ENCODE assay signal across 9 cellular contexts in the genomic region with DNA sequence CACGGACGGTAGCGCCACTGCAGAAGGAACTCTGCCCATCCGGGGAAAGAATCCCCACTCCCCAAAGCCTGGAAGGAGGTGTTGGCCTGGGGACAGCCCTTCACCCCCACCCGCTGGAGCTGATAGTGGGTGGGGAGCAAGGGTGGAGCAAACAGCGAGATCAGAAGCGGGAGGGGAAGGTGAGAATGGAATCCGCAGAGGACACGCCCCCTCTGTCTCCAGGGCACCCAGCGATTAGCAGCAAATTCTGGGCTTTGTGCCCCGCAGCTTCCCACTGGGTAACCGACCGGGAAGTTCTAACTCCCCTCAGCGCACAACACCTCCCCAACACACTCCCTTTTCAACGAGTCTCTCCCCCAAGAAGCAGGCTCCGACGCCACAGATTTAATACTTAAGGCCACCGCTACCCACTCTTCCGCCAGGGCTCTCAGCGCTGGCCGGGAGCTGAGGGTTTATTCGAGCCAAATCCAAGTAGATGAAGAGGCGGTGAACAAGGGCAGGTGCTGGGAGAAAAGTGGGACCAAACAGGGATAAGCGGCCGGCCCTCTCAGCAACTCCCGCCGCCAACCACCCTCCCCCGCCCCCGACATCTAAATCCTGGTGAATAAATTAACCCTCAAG. TPM values are rescaled to one million over a fixed set of nuclear protein-coding genes. Genes with fewer than 3 reads are reported as not detected.
DNase-seq lines count a peak whose midpoint lies in the region; ATAC-seq, FAIRE-seq and TF ChIP-seq lines count a peak whose summit lies in the region.
"Had no signal": no experiment of that assay in that cellular context is flagged by ENCODE, and none has a peak within 500 bp of the region (broad histone marks: within the 10 kb centered on the region; RNA-seq: fewer than 3 reads in every experiment).

No MANE protein-coding gene starts in this region.

- H3K27me3 Mint-ChIP-seq in mesothelial cell of epicardium (ENCODE audit: low read depth): no peaks in the 10 kb centered on the region

- H3K27me3 ChIP-seq in BE2C (peaks cover 8% of the 10 kb centered on the region), SJSA1 (replicated peaks) (no peaks in the 10 kb centered on the region), H1 (replicated peaks in 1 of 4; ENCODE audit: control insufficient read depth in 3 of 4, extremely low read depth in 1 of 4, insufficient read depth in 3 of 4, low read length in 3 of 4) (no peaks in the 10 kb centered on the region; a peak in 1 of 7 replicates), uterus (no peaks in the 10 kb centered on the region)

- H3K4me1 Mint-ChIP-seq in mesothelial cell of epicardium: peaks cover 23% of the 10 kb centered on the region

- no peak for TF ChIP-seq EP300 in H1 (IDR thresholded peaks at IDR 0.05; ENCODE audit: borderline replicate concordance in 1 of 2, low read depth in 2 of 2, low read length in 2 of 2)

- H3K9me3 Mint-ChIP-seq in mesothelial cell of epicardium: no peaks in the 10 kb centered on the region

- intact Hi-C loops in uterus (cut with DNase I; ENCODE audit: low total_unique reads): no loop called here

- peak overlapping the region; percentile 48 for H3K18ac ChIP-seq in H1 (ENCODE audit: extremely low read depth, low read length)

- no peak for ATAC-seq in HG02981 (IDR thresholded peaks at IDR 0.05; ENCODE audit: unreplicated experiment)
- no peak for ATAC-seq in HG03521 (IDR thresholded peaks at IDR 0.05; ENCODE audit: unreplicated experiment)

- H3K36me3 Mint-ChIP-seq in mesothelial cell of epicardium: peaks cover 1% of the 10 kb centered on the region

- H4K8ac ChIP-seq in H1 (ENCODE audit: extremely low read depth, insufficient read depth, low read length): no peak overlapping the region; the same call in 1 of the 2 replicates

- H2BK15ac ChIP-seq in H1 (ENCODE audit: low read length): no peak overlapping the region

- H2AK5ac ChIP-seq in H1 (ENCODE audit: low read depth, low read length): peak overlapping the region; percentile 47; the same call in 1 of the 2 replicates

- no peak overlapping the region for H4K91ac ChIP-seq in H1 (replicated peaks; ENCODE audit: insufficient read length, low read length)

- peaks cover 18% of the 10 kb centered on the region; the same call in 1 of the 2 replicates for H3K23me2 ChIP-seq in H1 (ENCODE audit: low read depth, low read length)

- no peak overlapping the region for H2BK20ac ChIP-seq in H1 (ENCODE audit: low read length)

- H3K14ac ChIP-seq in H1 (ENCODE audit: insufficient read length): no peak overlapping the region

- peak; percentile 52 for FAIRE-seq in H1 (lab: Jason Lieb, UNC)

- H3K36me3 ChIP-seq in BE2C (no peaks in the 10 kb centered on the region; the same call in 1 of the 2 replicates), SJSA1 (peaks cover 16% of the 10 kb centered on the region), H1 (ENCODE audit: control insufficient read depth in 2 of 4, insufficient read depth in 4 of 4, low read length in 3 of 4) (no peaks in the 10 kb centered on the region), uterus (no peaks in the 10 kb centered on the region)

- H3K27ac ChIP-seq in SJSA1 (no peak overlapping the region), H1 (ENCODE audit: low read depth, low read length) (no peak overlapping the region), uterus (peak overlapping the region; percentile 79 to 80)
- H3K27ac ChIP-seq: KMS-11 had no signal

- H3K79me2 ChIP-seq in H1 (ENCODE audit: control insufficient read depth in 1 of 2, insufficient read depth in 2 of 2, low read length in 2 of 2): peaks cover 6 to 46% of the 10 kb centered on the region in 2 experiments; a peak in 3 of 4 replicates

- TF ChIP-seq POLR2A in H1 (IDR thresholded peaks at IDR 0.05; ENCODE audit: control extremely low read depth in 1 of 2, low read depth in 2 of 2, low read length in 2 of 2): no peak
- TF ChIP-seq POLR2A in uterus (IDR thresholded peaks at IDR 0.05): peak; percentile 10 to 39

- H2BK5ac ChIP-seq in H1 (ENCODE audit: low read depth, low read length): peak overlapping the region; percentile 77; the same call in 1 of the 2 replicates

- no peak overlapping the region for H2BK120ac ChIP-seq in H1 (replicated peaks; ENCODE audit: low read depth, low read length)

- H3K56ac ChIP-seq in H1 (replicated peaks; ENCODE audit: insufficient read length, low read depth, low read length): no peak overlapping the region

- H3K4me1 ChIP-seq in BE2C: no peaks in the 10 kb centered on the region
- H3K4me1 ChIP-seq in SJSA1 (replicated peaks): peaks cover 45% of the 10 kb centered on the region
- peaks cover 10 to 27% (median 16%) of the 10 kb centered on the region in 4 experiments for H3K4me1 ChIP-seq in H1 (replicated peaks in 1 of 4; ENCODE audit: control insufficient read depth in 3 of 4, insufficient read depth in 4 of 4, low read length in 3 of 4)
- peaks cover 0 to 24% of the 10 kb centered on the region in 2 donors for H3K4me1 ChIP-seq in uterus

- DNase-seq in BE2C (no peak), HEK293T (ENCODE audit: extremely low spot score) (peak; percentile 20), SJSA1 (ENCODE audit: low read depth in 1 of 2, low spot score in 2 of 2) (peak in 1 of 2 experiments; percentile 15), H1 (ENCODE audit: low read depth in 1 of 2, low spot score in 2 of 2) (peak in 1 of 2 experiments; percentile 73), mesothelial cell of epicardium (ENCODE audit: low spot score in 2 of 2, unreplicated experiment in 2 of 2) (peak in 1 of 2 experiments; percentile 55), uterus (peak; percentile 58 to 62)

- no peak overlapping the region for H2AFZ ChIP-seq in H1 (ENCODE audit: low read length)

- CTCF ChIA-PET in HEK293T (lab: Yijun Ruan, JAX): interaction anchor here (0.6 kb wide), 1 partner anchor 15 kb away, joined by 3 read pairs; no protein-coding TSS in a partner anchor
- CTCF ChIA-PET in H1 (lab: Charles Lee; ENCODE audit: partially characterized antibody): interaction anchor here (0.8 to 1.6 kb wide), 7 partner anchors 10 to 112 kb away, joined by 3 to 7 read pairs (median 3); a partner anchor contains a TSS

- H3K4me2 ChIP-seq in H1 (ENCODE audit: insufficient read depth in 1 of 2, low read depth in 2 of 2, low read length in 2 of 2): peak overlapping the region; percentile 81 to 90

- H4K5ac ChIP-seq in H1 (ENCODE audit: insufficient read length, low read depth, low read length): peak overlapping the region; percentile 48

- no peaks in the 10 kb centered on the region for H3K9me3 ChIP-seq in BE2C
- no peaks in the 10 kb centered on the region for H3K9me3 ChIP-seq in SJSA1 (replicated peaks)
- H3K9me3 ChIP-seq in H1 (ENCODE audit: insufficient read depth in 2 of 2, low read depth in 1 of 2, low read length in 1 of 2): no peaks in the 10 kb centered on the region
- no peaks in the 10 kb centered on the region for H3K9me3 ChIP-seq in uterus

- POLR2A ChIA-PET in HEK293T (lab: Yijun Ruan, JAX): interaction anchor here (1.0 kb wide), 1 partner anchor 70 kb away, joined by 3 read pairs; a partner anchor contains a TSS
- POLR2A ChIA-PET in H1 (lab: Charles Lee; ENCODE audit: partially characterized antibody): interaction anchor here (0.7 to 14.7 kb wide), 12 partner anchors 9 to 83 kb away, joined by 3 to 200 read pairs (median 4); a partner anchor contains a TSS

- H3K4me3 Mint-ChIP-seq in mesothelial cell of epicardium: peak overlapping the region; percentile 77

- no peak overlapping the region for H3K23ac ChIP-seq in H1 (ENCODE audit: insufficient read length)

- TF ChIP-seq RAD21 in H1 (IDR thresholded peaks at IDR 0.05 in 1 of 2, conservative IDR thresholded peaks at IDR 0.05 in 1 of 2; ENCODE audit: low read depth in 2 of 2, low read length in 2 of 2): no peak

- H3K9ac ChIP-seq in H1 (replicated peaks in 1 of 4; ENCODE audit: extremely low read depth in 1 of 4, low read depth in 3 of 4, low read length in 3 of 4): peak overlapping the region in 3 of 4 experiments; percentile 58 to 69 (median 61); a peak in 5 of 7 replicates
- H3K9ac ChIP-seq: KMS-11 had no signal

- H3K4me3 ChIP-seq in BE2C (ENCODE audit: low read depth, low read length) (peak overlapping the region; percentile 61), SJSA1 (peak overlapping the region; percentile 77), H1 (ENCODE audit: extremely low read depth in 1 of 4, insufficient read depth in 2 of 4, low read depth in 3 of 4, low read length in 4 of 4) (peak overlapping the region; percentile 70 to 95 (median 81)), uterus (peak overlapping the region; percentile 69 to 75)

- TF ChIP-seq CTCF in BE2C (IDR thresholded peaks at IDR 0.05; ENCODE audit: low read depth, low read length) (no peak), H1 (IDR thresholded peaks at IDR 0.05; ENCODE audit: control extremely low read depth in 1 of 3, insufficient read depth in 1 of 3, low read depth in 1 of 3, low read length in 3 of 3) (no peak; a peak in 1 of 4 replicates), mesothelial cell of epicardium (IDR thresholded peaks at IDR 0.05; ENCODE audit: unreplicated experiment) (no peak), uterus (IDR thresholded peaks at IDR 0.05) (no peak)

- peaks cover 15 to 16% of the 10 kb centered on the region in 2 experiments for H4K20me1 ChIP-seq in H1 (replicated peaks in 1 of 2; ENCODE audit: control insufficient read depth in 1 of 2, insufficient read depth in 2 of 2, low read length in 2 of 2)

- 0 out of 2 replicates have a peak overlapping the region, but pooled peaks have one; percentile 80 for H2BK12ac ChIP-seq in H1 (ENCODE audit: low read depth, low read length)

- no peak overlapping the region for H3K4ac ChIP-seq in H1 (replicated peaks; ENCODE audit: insufficient read length, low read depth, low read length)

- H3K27ac Mint-ChIP-seq in mesothelial cell of epicardium: peak overlapping the region; percentile 82

- H3K79me1 ChIP-seq in H1 (ENCODE audit: low read depth, low read length): peaks cover 10% of the 10 kb centered on the region

- WGBS in H1 (ENCODE audit: extremely low coverage in 1 of 2, insufficient coverage in 1 of 2, insufficient read length in 1 of 2, insufficient replicate concordance in 2 of 2, low coverage in 1 of 2, low lambda C conversion rate in 2 of 2, missing lambda C conversion rate in 1 of 2), 2 experiments: 3% methylated on average over 28 of the region's 29 CpGs; no CpG with 5 or more reads in 1 of the 2 experiments

RNA-seq across cellular contexts. Expression of gene SLC25A29, which starts 1.3 kb away (rescaled TPM):
- polyA plus RNA-seq in BE2C (2012; ENCODE audit: insufficient read depth, insufficient read length, low read depth): 62.2 TPM
- total RNA-seq in SJSA1 (2014; rRNA removed; shearing (Covaris generic)): 13.2 and 22.3 TPM in 2 replicates
- 135 TPM in 2 replicates for total RNA-seq in H1 (2021; fragmentation: NEBNext Ultra II Directional; extraction: Animal tissue kit (Norgen Biotek cat#: 25700))
- 177 and 264 TPM in 2 replicates for polyA plus RNA-seq in H1 (2011; rRNA removed)
- polyA plus RNA-seq in H1 (2011; cell fraction: cytosol; rRNA removed): 246 TPM
- 602 TPM for polyA plus RNA-seq in H1 (2011; cell fraction: nucleus; rRNA removed)
- 92.8 to 166 TPM (median 134 TPM) in 4 replicates for polyA plus RNA-seq in H1 (2012, experiment 1 of 2)
- polyA plus RNA-seq in H1 (2012, experiment 2 of 2): 78.3 TPM
- polyA plus RNA-seq in H1 (2013, experiment 1 of 2): 83.1 TPM
- polyA plus RNA-seq in H1 (2013, experiment 2 of 2): 73.2 TPM
- polyA minus RNA-seq in H1 (2011; rRNA and poly(A)+ RNA removed): 33.9 and 54.6 TPM in 2 replicates
- 70.1 TPM for polyA minus RNA-seq in H1 (2011; cell fraction: cytosol; rRNA and poly(A)+ RNA removed)
- 124 TPM for polyA minus RNA-seq in H1 (2011; cell fraction: nucleus; rRNA and poly(A)+ RNA removed)
- total RNA-seq in mesothelial cell of epicardium (102 to 103 TPM (median 102 TPM) in 3 replicates), uterus (100 to 1,000 TPM in 1 of 4 donors, 10 to 100 TPM in 3; 16.2 to 850 (median 60.1) TPM)

RNA-seq across cellular contexts. Expression of gene SLC25A47, which starts 18.2 kb away (rescaled TPM):
- not detected for polyA plus RNA-seq in BE2C (2012; ENCODE audit: insufficient read depth, insufficient read length, low read depth)
- total RNA-seq in SJSA1 (2014; rRNA removed; shearing (Covaris generic)): not detected in 2 replicates
- not detected in 2 replicates for total RNA-seq in H1 (2021; fragmentation: NEBNext Ultra II Directional; extraction: Animal tissue kit (Norgen Biotek cat#: 25700))
- not detected in 2 replicates for polyA plus RNA-seq in H1 (2011; rRNA removed)
- 0.05 TPM for polyA plus RNA-seq in H1 (2011; cell fraction: cytosol; rRNA removed)
- polyA plus RNA-seq in H1 (2011; cell fraction: nucleus; rRNA removed): not detected
- not detected in 4 replicates for polyA plus RNA-seq in H1 (2012, experiment 1 of 2)
- not detected for polyA plus RNA-seq in H1 (2012, experiment 2 of 2)
- not detected for polyA plus RNA-seq in H1 (2013, experiment 1 of 2)
- not detected for polyA plus RNA-seq in H1 (2013, experiment 2 of 2)
- not detected in 2 replicates for polyA minus RNA-seq in H1 (2011; rRNA and poly(A)+ RNA removed)
- polyA minus RNA-seq in H1 (2011; cell fraction: cytosol; rRNA and poly(A)+ RNA removed): not detected
- polyA minus RNA-seq in H1 (2011; cell fraction: nucleus; rRNA and poly(A)+ RNA removed): not detected
- total RNA-seq in mesothelial cell of epicardium: 0.14 TPM in 1 of 3 replicates, not detected in the others
- not detected for total RNA-seq in uterus

Comparison
In these comparisons a context has a peak if more than half of its experiments do, and no peak if none do; other contexts are left out.
1. H3K27ac ChIP-seq: peak in uterus (2 of 2); none in SJSA1 (single experiment) and H1 (single experiment).
2. POLR2A ChIP-seq: peak in uterus (2 of 2); none in H1 (0 of 2).
3. Peak in every context shown above with its lines, with median percentiles within 50 percentile points of each other: H3K4me3 ChIP-seq.